ENCODE assay signal across 32 cellular contexts in genomic region chr7:94875221-94875620, GRCh38. TPM values are rescaled to one million over a fixed set of nuclear protein-coding genes. Genes with fewer than 3 reads are reported as not detected.
"Had no signal": no experiment of that assay in that cellular context is flagged by ENCODE, and none has a peak within 500 bp of the region (broad histone marks: within the 10 kb centered on the region; RNA-seq: fewer than 3 reads in every experiment).

No MANE protein-coding gene starts in this region.

- H3K27me3 Mint-ChIP-seq: activated CD4-positive, alpha-beta memory T cell treated with anti-CD3 and anti-CD28 coated beads for 36 hours; activated CD4-positive, alpha-beta T cell treated with anti-CD3 and anti-CD28 coated beads for 36 hours; activated CD4-positive, alpha-beta T cell treated with anti-CD3 and anti-CD28 coated beads, Interleukin-2, amount 10 ng/mL, durations not matched to agents 24 days and 14 days; activated CD8-positive, alpha-beta memory T cell treated with anti-CD3 and anti-CD28 coated beads, Interleukin-2, amount 10 ng/mL, durations not matched to agents 7 days and 5 days; activated naive CD4-positive, alpha-beta T cell treated with anti-CD3 and anti-CD28 coated beads, Interleukin-2, amount 10 ng/mL, durations not matched to agents 7 days and 5 days had no signal

- H3K36me3 ChIP-seq: ascending aorta, breast epithelium, cardiac muscle cell, colonic mucosa, heart right ventricle had no signal

- H3K4me1 ChIP-seq: ascending aorta, breast epithelium, colonic mucosa, heart right ventricle had no signal

- H3K27ac ChIP-seq: ascending aorta, breast epithelium, cardiac muscle cell, colonic mucosa, epithelial cell of prostate, heart right ventricle had no signal

- H3K27me3 ChIP-seq: ascending aorta, breast epithelium, cardiac muscle cell, colonic mucosa, heart right ventricle had no signal

- H3K27ac Mint-ChIP-seq: activated CD4-positive, alpha-beta memory T cell treated with anti-CD3 and anti-CD28 coated beads for 36 hours; activated CD4-positive, alpha-beta T cell treated with anti-CD3 and anti-CD28 coated beads for 36 hours; activated CD4-positive, alpha-beta T cell treated with anti-CD3 and anti-CD28 coated beads, Interleukin-2, amount 10 ng/mL, durations not matched to agents 24 days and 14 days; activated CD8-positive, alpha-beta memory T cell treated with anti-CD3 and anti-CD28 coated beads, Interleukin-2, amount 10 ng/mL, durations not matched to agents 7 days and 5 days; activated CD8-positive, alpha-beta T cell treated with anti-CD3 and anti-CD28 coated beads, Interleukin-2, amount 10 ng/mL, durations not matched to agents 7 days and 5 days; activated naive CD4-positive, alpha-beta T cell treated with anti-CD3 and anti-CD28 coated beads, Interleukin-2, amount 10 ng/mL, durations not matched to agents 7 days and 5 days; activated naive CD4-positive, alpha-beta T cell treated with anti-CD3 and anti-CD28 coated beads, Interleukin-2, amount 50 U/mL, for 72 hours; activated naive CD8-positive, alpha-beta T cell treated with anti-CD3 and anti-CD28 coated beads, Interleukin-2, amount 10 ng/mL, durations not matched to agents 7 days and 5 days; brain had no signal

- H3K36me3 Mint-ChIP-seq: activated CD4-positive, alpha-beta memory T cell treated with anti-CD3 and anti-CD28 coated beads for 36 hours; activated CD8-positive, alpha-beta memory T cell treated with anti-CD3 and anti-CD28 coated beads, Interleukin-2, amount 10 ng/mL, durations not matched to agents 7 days and 5 days; activated naive CD4-positive, alpha-beta T cell treated with anti-CD3 and anti-CD28 coated beads, Interleukin-2, amount 10 ng/mL, durations not matched to agents 7 days and 5 days; activated naive CD8-positive, alpha-beta T cell treated with anti-CD3 and anti-CD28 coated beads, Interleukin-2, amount 10 ng/mL, durations not matched to agents 7 days and 5 days; brain had no signal

- H3K9me3 ChIP-seq: ascending aorta, colonic mucosa had no signal

- DNase-seq: activated CD4-positive, alpha-beta memory T cell treated with anti-CD3 and anti-CD28 coated beads for 36 hours; activated CD4-positive, alpha-beta T cell treated with anti-CD3 and anti-CD28 coated beads for 36 hours; activated CD4-positive, alpha-beta T cell treated with anti-CD3 and anti-CD28 coated beads, Interleukin-2, amount 10 ng/mL, durations not matched to agents 24 days and 14 days; activated CD4-positive, CD25-positive, alpha-beta regulatory T cell; activated CD4-positive, CD25-positive, alpha-beta regulatory T cell treated with anti-CD3 and anti-CD28 coated beads, Interleukin-2, amount 50 U/mL, for 72 hours; activated CD8-positive, alpha-beta memory T cell treated with anti-CD3 and anti-CD28 coated beads, Interleukin-2, amount 10 ng/mL, durations not matched to agents 7 days and 5 days; activated CD8-positive, alpha-beta memory T cell treated with anti-CD3 and anti-CD28 coated beads, Interleukin-2, amount 50 U/mL, for 4 hours; activated CD8-positive, alpha-beta T cell treated with anti-CD3 and anti-CD28 coated beads, Interleukin-2, amount 10 ng/mL, durations not matched to agents 7 days and 5 days; activated gamma-delta T cell; activated naive CD4-positive, alpha-beta T cell; activated naive CD4-positive, alpha-beta T cell treated with anti-CD3 and anti-CD28 coated beads, Interleukin-2, amount 10 ng/mL, durations not matched to agents 7 days and 5 days; activated naive CD8-positive, alpha-beta T cell treated with anti-CD3 and anti-CD28 coated beads, Interleukin-2, amount 10 ng/mL, durations not matched to agents 7 days and 5 days; activated T-cell treated with anti-CD3 and anti-CD28 coated beads, Interleukin-2, amount 50 U/mL, for 1 hour; activated T-cell treated with anti-CD3 and anti-CD28 coated beads, Interleukin-2, amount 50 U/mL, for 48 hours; central memory CD4-positive, alpha-beta T cell; cerebellar nuclear complex; colonic mucosa; effector CD8-positive, alpha-beta T cell; foreskin fibroblast; heart right ventricle; T-helper 2 cell had no signal

- H3K4me3 ChIP-seq: ascending aorta, breast epithelium, cardiac muscle cell, colonic mucosa, heart right ventricle had no signal

- FAIRE-seq: endometrium, endothelial cell of umbilical vein, frontal cortex had no signal

- H3K4me3 Mint-ChIP-seq: activated CD4-positive, alpha-beta memory T cell treated with anti-CD3 and anti-CD28 coated beads for 36 hours; activated CD4-positive, alpha-beta T cell treated with anti-CD3 and anti-CD28 coated beads for 36 hours; activated CD4-positive, alpha-beta T cell treated with anti-CD3 and anti-CD28 coated beads, Interleukin-2, amount 10 ng/mL, durations not matched to agents 24 days and 14 days; activated CD8-positive, alpha-beta memory T cell treated with anti-CD3 and anti-CD28 coated beads, Interleukin-2, amount 10 ng/mL, durations not matched to agents 7 days and 5 days; activated CD8-positive, alpha-beta T cell treated with anti-CD3 and anti-CD28 coated beads, Interleukin-2, amount 10 ng/mL, durations not matched to agents 7 days and 5 days; activated naive CD4-positive, alpha-beta T cell treated with anti-CD3 and anti-CD28 coated beads, Interleukin-2, amount 10 ng/mL, durations not matched to agents 7 days and 5 days; activated naive CD8-positive, alpha-beta T cell treated with anti-CD3 and anti-CD28 coated beads, Interleukin-2, amount 10 ng/mL, durations not matched to agents 7 days and 5 days; brain had no signal

- ATAC-seq: activated CD4-positive, alpha-beta T cell treated with anti-CD3 and anti-CD28 coated beads for 36 hours; activated CD8-positive, alpha-beta memory T cell treated with anti-CD3 and anti-CD28 coated beads, Interleukin-2, amount 10 ng/mL, durations not matched to agents 7 days and 5 days; activated CD8-positive, alpha-beta T cell treated with anti-CD3 and anti-CD28 coated beads, Interleukin-2, amount 10 ng/mL, durations not matched to agents 7 days and 5 days; activated naive CD4-positive, alpha-beta T cell treated with anti-CD3 and anti-CD28 coated beads, Interleukin-2, amount 50 U/mL, for 72 hours; esophagus mucosa; heart right ventricle had no signal

- H3K4me1 Mint-ChIP-seq: activated CD4-positive, alpha-beta T cell treated with anti-CD3 and anti-CD28 coated beads for 36 hours; activated CD4-positive, alpha-beta T cell treated with anti-CD3 and anti-CD28 coated beads, Interleukin-2, amount 10 ng/mL, durations not matched to agents 24 days and 14 days; activated CD8-positive, alpha-beta memory T cell treated with anti-CD3 and anti-CD28 coated beads, Interleukin-2, amount 10 ng/mL, durations not matched to agents 7 days and 5 days; activated naive CD4-positive, alpha-beta T cell treated with anti-CD3 and anti-CD28 coated beads, Interleukin-2, amount 10 ng/mL, durations not matched to agents 7 days and 5 days; activated naive CD8-positive, alpha-beta T cell treated with anti-CD3 and anti-CD28 coated beads, Interleukin-2, amount 10 ng/mL, durations not matched to agents 7 days and 5 days; brain had no signal

RNA-seq across cellular contexts. Expression of gene PPP1R9A, which starts 32.2 kb away (rescaled TPM):
- total RNA-seq: activated CD4-positive, alpha-beta memory T cell treated with anti-CD3 and anti-CD28 coated beads for 36 hours; activated CD4-positive, alpha-beta T cell treated with anti-CD3 and anti-CD28 coated beads for 36 hours; activated CD4-positive, alpha-beta T cell treated with anti-CD3 and anti-CD28 coated beads, Interleukin-2, amount 10 ng/mL, durations not matched to agents 24 days and 14 days; activated CD8-positive, alpha-beta T cell treated with anti-CD3 and anti-CD28 coated beads, Interleukin-2, amount 10 ng/mL, durations not matched to agents 7 days and 5 days; activated naive CD4-positive, alpha-beta T cell treated with anti-CD3 and anti-CD28 coated beads, Interleukin-2, amount 50 U/mL, for 72 hours; T-helper 1 cell treated with Interleukin-12 subunit alpha and Interleukin-12 subunit beta and Interleukin-4 antibody, amounts not matched to agents 30 ng/mL and 1 ng/mL, for 36 hours had no signal
